In genomic region chrX:37812110-37812509, GRCh38 we compare ENCODE assay signal across 23 cellular contexts. TPM values are rescaled to one million over a fixed set of nuclear protein-coding genes. Genes with fewer than 3 reads are reported as not detected.
DNase-seq lines count a peak whose midpoint lies in the region; ATAC-seq and TF ChIP-seq lines count a peak whose summit lies in the region.
"Had no signal": no experiment of that assay in that cellular context is flagged by ENCODE, and none has a peak within 500 bp of the region (broad histone marks: within the 10 kb centered on the region; RNA-seq: fewer than 3 reads in every experiment).

No MANE protein-coding gene starts in this region.

- WGBS in esophagus squamous epithelium, 2 donors: 0 to 11% methylated on average over 1 of the region's 1 CpG

- H3K4me3 ChIP-seq in SU-DHL-6 (ENCODE audit: insufficient read depth, low read length, poor library complexity, severe bottlenecking) (no peak overlapping the region), mucosa of descending colon (no peak overlapping the region), esophagus squamous epithelium (no peak overlapping the region)
- H3K4me3 ChIP-seq: adrenal gland, coronary artery, lower lobe of right lung, tibial artery had no signal

- H3K79me2 ChIP-seq in SU-DHL-6 (ENCODE audit: insufficient read depth, low read length): no peaks in the 10 kb centered on the region

- peaks cover 14% of the 10 kb centered on the region for H3F3A ChIP-seq in SU-DHL-6 (ENCODE audit: insufficient read depth)

- no peak overlapping the region for H3K27ac Mint-ChIP-seq in activated CD4-positive, alpha-beta memory T cell treated with anti-CD3 and anti-CD28 coated beads, Interleukin-2, amount 10 ng/mL, durations not matched to agents 7 days and 5 days
- H3K27ac Mint-ChIP-seq: T-cell had no signal

- POLR2A ChIA-PET in activated CD4-positive, alpha-beta memory T cell treated with anti-CD3 and anti-CD28 coated beads, Interleukin-2, amount 10 ng/mL, durations not matched to agents 7 days and 5 days (lab: Charles Lee): no interaction called here

- H3K9me2 ChIP-seq in SU-DHL-6 (replicated peaks; ENCODE audit: insufficient read depth, low read length): no peaks in the 10 kb centered on the region

- H3K27me3 ChIP-seq in SU-DHL-6 (ENCODE audit: low read length) (no peaks in the 10 kb centered on the region), esophagus squamous epithelium (no peaks in the 10 kb centered on the region)
- H3K27me3 ChIP-seq: brain microvascular endothelial cell, tibial artery had no signal

- no peak overlapping the region for H3K4me3 Mint-ChIP-seq in activated CD4-positive, alpha-beta memory T cell treated with anti-CD3 and anti-CD28 coated beads, Interleukin-2, amount 10 ng/mL, durations not matched to agents 7 days and 5 days
- H3K4me3 Mint-ChIP-seq: T-cell had no signal

- H3K4me2 ChIP-seq in SU-DHL-6 (ENCODE audit: low read depth, low read length, poor library complexity, severe bottlenecking): no peak overlapping the region

- no peaks in the 10 kb centered on the region for H3K9me3 Mint-ChIP-seq in activated CD4-positive, alpha-beta memory T cell treated with anti-CD3 and anti-CD28 coated beads, Interleukin-2, amount 10 ng/mL, durations not matched to agents 7 days and 5 days
- H3K9me3 Mint-ChIP-seq: T-cell had no signal

- no peak overlapping the region for H3K9ac ChIP-seq in SU-DHL-6 (ENCODE audit: low read length)

- H2AFZ ChIP-seq in SU-DHL-6 (ENCODE audit: low read depth, low read length, severe bottlenecking): no peak overlapping the region

- no peaks in the 10 kb centered on the region for H3K36me3 Mint-ChIP-seq in activated CD4-positive, alpha-beta memory T cell treated with anti-CD3 and anti-CD28 coated beads, Interleukin-2, amount 10 ng/mL, durations not matched to agents 7 days and 5 days (ENCODE audit: low read depth)
- H3K36me3 Mint-ChIP-seq: T-cell had no signal

- CTCF ChIA-PET in activated CD4-positive, alpha-beta memory T cell treated with anti-CD3 and anti-CD28 coated beads, Interleukin-2, amount 10 ng/mL, durations not matched to agents 7 days and 5 days (lab: Charles Lee): no interaction called here

- H3K4me1 ChIP-seq in mucosa of descending colon (ENCODE audit: low read depth): peaks cover 4% of the 10 kb centered on the region
- no peaks in the 10 kb centered on the region for H3K4me1 ChIP-seq in esophagus squamous epithelium
- H3K4me1 ChIP-seq: adrenal gland, lower lobe of right lung had no signal

- no peaks in the 10 kb centered on the region for H3K27me3 Mint-ChIP-seq in activated CD4-positive, alpha-beta memory T cell treated with anti-CD3 and anti-CD28 coated beads, Interleukin-2, amount 10 ng/mL, durations not matched to agents 7 days and 5 days

- H3K4me1 Mint-ChIP-seq in activated CD4-positive, alpha-beta memory T cell treated with anti-CD3 and anti-CD28 coated beads, Interleukin-2, amount 10 ng/mL, durations not matched to agents 7 days and 5 days: peaks cover 17% of the 10 kb centered on the region

- DNase-seq in CD1c-positive myeloid dendritic cell (ENCODE audit: extremely low spot score) (peak; percentile 43), H4 (ENCODE audit: low spot score) (peak; percentile 11), mucosa of descending colon (peak in 1 of 3 donors; percentile 66), esophagus squamous epithelium (lab: John Stamatoyannopoulos, UW) (no peak)
- no peak for DNase-seq in stimulated activated CD4-positive, alpha-beta T cell treated with anti-CD3 and anti-CD28 coated beads, Interleukin-4, amount 100 ng/mL, for 1 hour
- no peak for DNase-seq in activated CD4-positive, alpha-beta memory T cell treated with anti-CD3 and anti-CD28 coated beads, Interleukin-2, amount 10 ng/mL, durations not matched to agents 7 days and 5 days
- DNase-seq: activated CD4-positive, alpha-beta T cell treated with anti-CD3 and anti-CD28 coated beads, Interleukin-2, amount 50 U/mL, for 4 hours; activated effector memory CD4-positive, alpha-beta T cell treated with Interleukin-2 at 50 U/mL for 16 hours; adrenal gland; brain microvascular endothelial cell; lower lobe of right lung; MM.1S; NCI-H69; nucleus accumbens; SIG-M5; small intestine; stimulated activated CD4-positive, alpha-beta T cell treated with anti-CD3 and anti-CD28 coated beads, Interleukin-2, amount 100 ng/mL, for 24 hours; stimulated activated naive CD4-positive, alpha-beta T cell treated with Interleukin-2 at 50 U/mL for 16 hours; T-cell; tibial artery had no signal

- H3K27ac ChIP-seq in SU-DHL-6 (ENCODE audit: low read depth, low read length) (peak overlapping the region; percentile 13; the same call in 1 of the 2 replicates), esophagus squamous epithelium (no peak overlapping the region)
- H3K27ac ChIP-seq: adrenal gland, brain microvascular endothelial cell, coronary artery, lower lobe of right lung, tibial artery, VCaP had no signal

- H4K20me1 ChIP-seq in SU-DHL-6 (ENCODE audit: low read depth, low read length): no peaks in the 10 kb centered on the region

- ATAC-seq in mucosa of descending colon: peak; percentile 69
- ATAC-seq: T-cell had no signal

- H3K9me3 ChIP-seq in SU-DHL-6 (ENCODE audit: insufficient read depth, low read length) (no peaks in the 10 kb centered on the region), mucosa of descending colon (no peaks in the 10 kb centered on the region), esophagus squamous epithelium (no peaks in the 10 kb centered on the region)
- H3K9me3 ChIP-seq: adrenal gland, lower lobe of right lung, tibial artery had no signal

- no peak for TF ChIP-seq POLR2A in esophagus squamous epithelium (IDR thresholded peaks at IDR 0.05)

- TF ChIP-seq CTCF in SU-DHL-6 (IDR thresholded peaks at IDR 0.05; ENCODE audit: insufficient read depth, low read length, poor library complexity, severe bottlenecking) (no peak), mucosa of descending colon (IDR thresholded peaks at IDR 0.05) (no peak), esophagus squamous epithelium (IDR thresholded peaks at IDR 0.05) (no peak)

- intact Hi-C loops in mucosa of descending colon (cut with DNase I, micrococcal nuclease): no loop called here
- intact Hi-C loops in esophagus squamous epithelium (cut with DNase I): no loop called here

- H3K36me3 ChIP-seq in SU-DHL-6 (ENCODE audit: low read length) (no peaks in the 10 kb centered on the region), mucosa of descending colon (ENCODE audit: low read depth) (no peaks in the 10 kb centered on the region), esophagus squamous epithelium (no peaks in the 10 kb centered on the region)
- H3K36me3 ChIP-seq: adrenal gland, brain microvascular endothelial cell, lower lobe of right lung, tibial artery had no signal

RNA-seq across cellular contexts. Expression of gene CYBB, which starts 32.3 kb away (rescaled TPM):
- 0.02 and 0.23 TPM in 2 replicates for total RNA-seq in H4 (2014; rRNA removed; shearing (Covaris generic))
- total RNA-seq in mucosa of descending colon (10 to 100 TPM in 2 of 3 donors, 1 to 10 TPM in 1; 9.7 to 35.4 (median 30.0) TPM), esophagus squamous epithelium (10 to 100 TPM in 2 of 4 donors, 1 to 10 TPM in 2; 1.1 to 22.1 (median 8.2) TPM)
- total RNA-seq in activated CD4-positive, alpha-beta memory T cell treated with anti-CD3 and anti-CD28 coated beads, Interleukin-2, amount 10 ng/mL, durations not matched to agents 7 days and 5 days: not detected

RNA-seq across cellular contexts. Expression of gene DYNLT3, which starts 35.3 kb away (rescaled TPM):
- total RNA-seq in H4 (2014; rRNA removed; shearing (Covaris generic)): 35.0 and 43.4 TPM in 2 replicates
- 10 to 100 TPM; 19.6 to 27.8 (median 20.3) TPM for total RNA-seq in mucosa of descending colon
- 10 to 100 TPM; 17.8 to 20.5 TPM for total RNA-seq in activated CD4-positive, alpha-beta memory T cell treated with anti-CD3 and anti-CD28 coated beads, Interleukin-2, amount 10 ng/mL, durations not matched to agents 7 days and 5 days
- 10 to 100 TPM; 52.2 to 68.9 (median 60.0) TPM for total RNA-seq in esophagus squamous epithelium

Comparison
In these comparisons a context has a peak if more than half of its experiments do, and no peak if none do; other contexts are left out.
1. DNase-seq: peak in CD1c-positive myeloid dendritic cell (single experiment) and H4 (single experiment); none in stimulated activated CD4-positive, alpha-beta T cell treated with anti-CD3 and anti-CD28 coated beads, Interleukin-4, amount 100 ng/mL, for 1 hour (single experiment), activated CD4-positive, alpha-beta memory T cell treated with anti-CD3 and anti-CD28 coated beads, Interleukin-2, amount 10 ng/mL, durations not matched to agents 7 days and 5 days (single experiment) and esophagus squamous epithelium (single experiment).